12 cellular contexts compared by ENCODE assay signal in genomic region chr2:127145255-127145899, GRCh38. TPM values are rescaled to one million over a fixed set of nuclear protein-coding genes. Genes with fewer than 3 reads are reported as not detected.
A peak's percentile ranks its signal among the peaks of the same experiment; 100 is the strongest.
DNase-seq lines count a peak whose midpoint lies in the region; ATAC-seq and TF ChIP-seq lines count a peak whose summit lies in the region.
"Had no signal": no experiment of that assay in that cellular context is flagged by ENCODE, and none has a peak within 500 bp of the region (broad histone marks: within the 10 kb centered on the region; RNA-seq: fewer than 3 reads in every experiment).

No MANE protein-coding gene starts in this region.

- ATAC-seq in foreskin keratinocyte = peak; percentile 36
- no peak for ATAC-seq in stimulated activated effector memory CD8-positive, alpha-beta T cell treated with anti-CD3 and anti-CD28 coated beads, Interleukin-12 subunit alpha, Interleukin-12 subunit beta, amount 100 ng/mL, for 72 hours
- no peak for ATAC-seq in HG03521 (IDR thresholded peaks at IDR 0.05; ENCODE audit: unreplicated experiment)

- peak overlapping the region; percentile 40 for H3K27ac Mint-ChIP-seq in stimulated activated effector memory CD8-positive, alpha-beta T cell treated with anti-CD3 and anti-CD28 coated beads, Interleukin-12 subunit alpha, Interleukin-12 subunit beta, amount 100 ng/mL, for 72 hours
- H3K27ac Mint-ChIP-seq: activated B cell treated with CpG ODN at 0.5 μM for 24 hours had no signal

- H3K27me3 ChIP-seq in adrenal gland (no peaks in the 10 kb centered on the region), foreskin keratinocyte (no peaks in the 10 kb centered on the region)

- DNase-seq in adrenal gland (peak in 5 of 7 donors; percentile 25 to 50 (median 31)), foreskin keratinocyte (no peak), HUDEP-2 (lab: John Stamatoyannopoulos, UW; ENCODE audit: unreplicated experiment in 76 of 76) (no peak)
- no peak for DNase-seq in stimulated activated effector memory CD8-positive, alpha-beta T cell treated with anti-CD3 and anti-CD28 coated beads, Interleukin-12 subunit alpha, Interleukin-12 subunit beta, amount 100 ng/mL, for 72 hours (ENCODE audit: low spot score in 2 of 2)
- DNase-seq in activated CD4-positive, alpha-beta T cell treated with anti-CD3 and anti-CD28 coated beads, Interleukin-2, amount 50 U/mL, for 48 hours = no peak
- DNase-seq: activated B cell treated with CpG ODN at 0.5 μM for 24 hours, COR-L47, hypothalamus, NCI-H226, Right ventricle myocardium superior had no signal

- no peaks in the 10 kb centered on the region for H3K9me3 Mint-ChIP-seq in stimulated activated effector memory CD8-positive, alpha-beta T cell treated with anti-CD3 and anti-CD28 coated beads, Interleukin-12 subunit alpha, Interleukin-12 subunit beta, amount 100 ng/mL, for 72 hours
- H3K9me3 Mint-ChIP-seq: activated B cell treated with CpG ODN at 0.5 μM for 24 hours had no signal

- H3K27ac ChIP-seq in HEK293 (ENCODE audit: extremely low read depth, low read depth, low read length) (no peak overlapping the region), adrenal gland (peak overlapping the region in 2 of 5 donors; percentile 56 to 72), foreskin keratinocyte (no peak overlapping the region)

- no peaks in the 10 kb centered on the region for H3K4me1 Mint-ChIP-seq in stimulated activated effector memory CD8-positive, alpha-beta T cell treated with anti-CD3 and anti-CD28 coated beads, Interleukin-12 subunit alpha, Interleukin-12 subunit beta, amount 100 ng/mL, for 72 hours
- H3K4me1 Mint-ChIP-seq: activated B cell treated with CpG ODN at 0.5 μM for 24 hours had no signal

- intact Hi-C loops in adrenal gland (cut with DNase I) = loop anchor here in 1 of 2 donors (10.0 kb wide), 1 partner anchor 71 kb away; no protein-coding TSS in a partner anchor

- TF ChIP-seq CTCF in HEK293 (tag by site-specific recombination; IDR thresholded peaks at IDR 0.05) = no peak
- no peak for TF ChIP-seq CTCF in adrenal gland (IDR thresholded peaks at IDR 0.05)
- no peak for TF ChIP-seq CTCF in foreskin keratinocyte (conservative IDR thresholded peaks at IDR 0.05)

- WGBS in adrenal gland, 4 donors = 0 to 29% (median 19%) methylated on average over 1 of the region's 1 CpG

- no peaks in the 10 kb centered on the region for H3K36me3 ChIP-seq in HEK293 (ENCODE audit: control insufficient read depth in 2 of 2, insufficient read depth in 1 of 2, low read length in 2 of 2)
- H3K36me3 ChIP-seq in adrenal gland (replicated peaks in 1 of 2) = no peaks in the 10 kb centered on the region

- H3K4me3 ChIP-seq in HEK293 (ENCODE audit: low read depth, low read length) (no peak overlapping the region), adrenal gland (no peak overlapping the region)

- H3K9me3 ChIP-seq in HEK293 (ENCODE audit: control insufficient read depth, insufficient read depth, low read depth, low read length) (no peaks in the 10 kb centered on the region), adrenal gland (replicated peaks in 1 of 3) (no peaks in the 10 kb centered on the region)

- H3K4me1 ChIP-seq in HEK293 (ENCODE audit: control insufficient read depth, insufficient read depth, low read length) = no peaks in the 10 kb centered on the region
- peaks cover 19 to 32% of the 10 kb centered on the region in 2 donors for H3K4me1 ChIP-seq in adrenal gland (replicated peaks in 1 of 2)
- H3K4me1 ChIP-seq in foreskin keratinocyte = peaks cover 30% of the 10 kb centered on the region

- CTCF ChIA-PET in HEK293 (lab: Yijun Ruan, JAX) = interaction anchor here (0.6 to 1.0 kb wide), 2 partner anchors 11 to 75 kb away, joined by 3 read pairs; no protein-coding TSS in a partner anchor

- POLR2A ChIA-PET in HEK293 (lab: Yijun Ruan, JAX) = no interaction called here

- H3K4me3 Mint-ChIP-seq in stimulated activated effector memory CD8-positive, alpha-beta T cell treated with anti-CD3 and anti-CD28 coated beads, Interleukin-12 subunit alpha, Interleukin-12 subunit beta, amount 100 ng/mL, for 72 hours = no peak overlapping the region
- H3K4me3 Mint-ChIP-seq: activated B cell treated with CpG ODN at 0.5 μM for 24 hours had no signal

- no peak for TF ChIP-seq POLR2A in adrenal gland (IDR thresholded peaks at IDR 0.05)

- no peaks in the 10 kb centered on the region for H3K36me3 Mint-ChIP-seq in stimulated activated effector memory CD8-positive, alpha-beta T cell treated with anti-CD3 and anti-CD28 coated beads, Interleukin-12 subunit alpha, Interleukin-12 subunit beta, amount 100 ng/mL, for 72 hours

TF ChIP-seq in HEK293, 187 proteins besides CTCF, POLR2A, EP300 and RAD21:
- TF ChIP-seq ZNF335 (tag by site-specific recombination; conservative IDR thresholded peaks at IDR 0.05) (peak; percentile 23; the same call in 1 of the 2 replicates), ZNF423 (tag by site-specific recombination; IDR thresholded peaks at IDR 0.05) (no peak)

RNA-seq across cellular contexts. Expression of gene BIN1, which starts 38.4 kb away (rescaled TPM):
- total RNA-seq in adrenal gland (100 to 1,000 TPM in 7 of 8 donors, 10 to 100 TPM in 1; 84.0 to 207 (median 134) TPM), foreskin keratinocyte (30.6 and 30.8 TPM in 2 replicates)
- polyA plus RNA-seq in adrenal gland (100 to 1,000 TPM in 1 of 3 donors, 10 to 100 TPM in 2; 80.3 to 113 (median 97.5) TPM), foreskin keratinocyte (29.4 and 31.0 TPM in 2 replicates)

Comparison
In these comparisons a context has a peak if more than half of its experiments do, and no peak if none do; other contexts are left out.
1. DNase-seq: peak in adrenal gland (5 of 7); none in foreskin keratinocyte (0 of 2), stimulated activated effector memory CD8-positive, alpha-beta T cell treated with anti-CD3 and anti-CD28 coated beads, Interleukin-12 subunit alpha, Interleukin-12 subunit beta, amount 100 ng/mL, for 72 hours (0 of 2), HUDEP-2 (0 of 76) and activated CD4-positive, alpha-beta T cell treated with anti-CD3 and anti-CD28 coated beads, Interleukin-2, amount 50 U/mL, for 48 hours (0 of 2).